Comparison of ENCODE assay signal across 2 cellular contexts in the genomic region with DNA sequence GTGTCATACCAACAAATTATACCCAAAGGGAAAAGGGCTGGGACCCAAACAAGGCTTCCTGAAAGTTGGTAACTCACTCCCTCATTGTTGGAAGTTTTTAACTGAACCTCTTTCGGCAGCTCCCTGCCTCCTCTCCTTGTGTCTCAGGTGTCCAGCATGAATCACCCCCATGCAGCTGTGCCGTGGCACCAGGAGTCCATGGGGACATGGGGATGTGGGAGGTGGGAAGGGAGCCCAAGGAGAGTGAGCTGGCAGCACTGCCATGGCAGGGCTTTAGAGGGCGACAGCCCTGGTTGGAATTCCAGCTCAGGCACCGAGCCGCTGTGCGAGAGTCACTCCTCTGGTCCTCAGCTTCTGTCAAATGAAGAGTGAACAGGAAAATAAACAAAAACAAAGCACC.
A peak's percentile ranks its signal among the peaks of the same experiment; 100 is the strongest.
TF ChIP-seq lines count a peak whose summit lies in the region.

No MANE protein-coding gene starts in this region.

TF ChIP-seq in HepG2, 621 proteins besides CTCF, POLR2A, EP300 and RAD21:
- TF ChIP-seq KAT7 (CRISPR knock-in tag; IDR thresholded peaks at IDR 0.05; ENCODE audit: borderline replicate concordance) (no peak), CAMTA2 (CRISPR knock-in tag; IDR thresholded peaks at IDR 0.05; ENCODE audit: borderline replicate concordance) (no peak), REL (CRISPR knock-in tag; conservative IDR thresholded peaks at IDR 0.05) (no peak), ZNF235 (CRISPR knock-in tag; IDR thresholded peaks at IDR 0.05; ENCODE audit: borderline replicate concordance) (no peak), MTF1 (CRISPR knock-in tag; IDR thresholded peaks at IDR 0.05) (no peak), RAD51 (IDR thresholded peaks at IDR 0.05; ENCODE audit: borderline replicate concordance) (no peak), ZNF124 (CRISPR knock-in tag; IDR thresholded peaks at IDR 0.05) (no peak), PHF21A (CRISPR knock-in tag; IDR thresholded peaks at IDR 0.05) (no peak), IRX3 (CRISPR knock-in tag; IDR thresholded peaks at IDR 0.05; ENCODE audit: borderline replicate concordance, low read depth) (no peak), PRPF4 (IDR thresholded peaks at IDR 0.05; ENCODE audit: low read depth, low read length, poor library complexity, severe bottlenecking) (no peak), SP1 (IDR thresholded peaks at IDR 0.05) (no peak), SP1 (CRISPR knock-in tag; IDR thresholded peaks at IDR 0.05) (no peak), ARNT (IDR thresholded peaks at IDR 0.05) (no peak), ZNF33B (CRISPR knock-in tag; IDR thresholded peaks at IDR 0.05) (no peak), HDAC1 (CRISPR knock-in tag; IDR thresholded peaks at IDR 0.05) (no peak), JUNB (CRISPR knock-in tag; IDR thresholded peaks at IDR 0.05; ENCODE audit: borderline replicate concordance) (no peak), ZNF547 (CRISPR knock-in tag; IDR thresholded peaks at IDR 0.05) (no peak), ZKSCAN8 (CRISPR knock-in tag; IDR thresholded peaks at IDR 0.05; ENCODE audit: borderline replicate concordance) (no peak), MYC (CRISPR knock-in tag; IDR thresholded peaks at IDR 0.05; ENCODE audit: borderline replicate concordance) (no peak)
- TF ChIP-seq, protein P1, sequence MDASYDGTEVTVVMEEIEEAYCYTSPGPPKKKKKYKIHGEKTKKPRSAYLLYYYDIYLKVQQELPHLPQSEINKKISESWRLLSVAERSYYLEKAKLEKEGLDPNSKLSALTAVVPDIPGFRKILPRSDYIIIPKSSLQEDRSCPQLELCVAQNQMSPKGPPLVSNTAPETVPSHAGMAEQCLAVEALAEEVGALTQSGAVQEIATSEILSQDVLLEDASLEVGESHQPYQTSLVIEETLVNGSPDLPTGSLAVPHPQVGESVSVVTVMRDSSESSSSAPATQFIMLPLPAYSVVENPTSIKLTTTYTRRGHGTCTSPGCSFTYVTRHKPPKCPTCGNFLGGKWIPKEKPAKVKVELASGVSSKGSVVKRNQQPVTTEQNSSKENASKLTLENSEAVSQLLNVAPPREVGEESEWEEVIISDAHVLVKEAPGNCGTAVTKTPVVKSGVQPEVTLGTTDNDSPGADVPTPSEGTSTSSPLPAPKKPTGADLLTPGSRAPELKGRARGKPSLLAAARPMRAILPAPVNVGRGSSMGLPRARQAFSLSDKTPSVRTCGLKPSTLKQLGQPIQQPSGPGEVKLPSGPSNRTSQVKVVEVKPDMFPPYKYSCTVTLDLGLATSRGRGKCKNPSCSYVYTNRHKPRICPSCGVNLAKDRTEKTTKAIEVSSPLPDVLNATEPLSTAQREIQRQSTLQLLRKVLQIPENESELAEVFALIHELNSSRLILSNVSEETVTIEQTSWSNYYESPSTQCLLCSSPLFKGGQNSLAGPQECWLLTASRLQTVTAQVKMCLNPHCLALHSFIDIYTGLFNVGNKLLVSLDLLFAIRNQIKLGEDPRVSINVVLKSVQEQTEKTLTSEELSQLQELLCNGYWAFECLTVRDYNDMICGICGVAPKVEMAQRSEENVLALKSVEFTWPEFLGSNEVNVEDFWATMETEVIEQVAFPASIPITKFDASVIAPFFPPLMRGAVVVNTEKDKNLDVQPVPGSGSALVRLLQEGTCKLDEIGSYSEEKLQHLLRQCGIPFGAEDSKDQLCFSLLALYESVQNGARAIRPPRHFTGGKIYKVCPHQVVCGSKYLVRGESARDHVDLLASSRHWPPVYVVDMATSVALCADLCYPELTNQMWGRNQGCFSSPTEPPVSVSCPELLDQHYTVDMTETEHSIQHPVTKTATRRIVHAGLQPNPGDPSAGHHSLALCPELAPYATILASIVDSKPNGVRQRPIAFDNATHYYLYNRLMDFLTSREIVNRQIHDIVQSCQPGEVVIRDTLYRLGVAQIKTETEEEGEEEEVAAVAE (CRISPR knock-in tag; IDR thresholded peaks at IDR 0.05; ENCODE audit: borderline replicate concordance), result no peak

TF ChIP-seq in H1, 55 proteins besides CTCF, POLR2A, EP300 and RAD21:
- TF ChIP-seq TEAD4 (IDR thresholded peaks at IDR 0.05; ENCODE audit: low read depth, low read length) (peak; percentile 72), MAX (IDR thresholded peaks at IDR 0.05) (no peak)
TF ChIP-seq in H1: peak in this region for 1.
